Comparison of ENCODE assay signal across 21 cellular contexts in genomic region chr3:114078126-114078525, GRCh38.
"Had no signal": no experiment of that assay in that cellular context is flagged by ENCODE, and none has a peak within 500 bp of the region (broad histone marks: within the 10 kb centered on the region; RNA-seq: fewer than 3 reads in every experiment).

No MANE protein-coding gene starts in this region.

- H3K9ac ChIP-seq: parathyroid adenoma had no signal

- H2AFZ ChIP-seq: parathyroid adenoma had no signal

- H3K9me3 ChIP-seq: heart left ventricle, neutrophil, tibial artery had no signal

- H3K4me3 ChIP-seq: heart left ventricle, tibial artery had no signal

- H3K27me3 ChIP-seq: heart left ventricle, neutrophil, tibial artery had no signal

- H3K79me2 ChIP-seq: parathyroid adenoma had no signal

- DNase-seq: activated CD4-positive, alpha-beta T cell treated with anti-CD3 and anti-CD28 coated beads for 36 hours; activated CD4-positive, alpha-beta T cell treated with anti-CD3 and anti-CD28 coated beads, Interleukin-2, amount 50 U/mL, for 4 hours; activated naive CD4-positive, alpha-beta T cell treated with Interleukin-2 at 50 U/mL for 16 hours; activated naive CD8-positive, alpha-beta T cell treated with anti-CD3 and anti-CD28 coated beads, Interleukin-2, amount 10 ng/mL, durations not matched to agents 7 days and 5 days; activated T-cell treated with anti-CD3 and anti-CD28 coated beads, Interleukin-2, amount 50 U/mL, for 48 hours; amygdala; cerebellar nuclear complex; effector CD4-positive, alpha-beta T cell; erythroblast; heart left ventricle; islet precursor cell; left cardiac atrium; right cardiac atrium; stimulated activated CD4-positive, alpha-beta T cell treated with anti-CD3 and anti-CD28 coated beads, Interleukin-2, amount 100 ng/mL, for 24 hours; stimulated activated naive CD8-positive, alpha-beta T cell treated with anti-CD3 and anti-CD28 coated beads, Interleukin-15, amount 100 ng/mL, for 72 hours; T-helper 9 cell; tibial artery had no signal

- H3K4me1 ChIP-seq: parathyroid adenoma had no signal

- H3K27ac ChIP-seq: heart left ventricle, neutrophil, parathyroid adenoma, tibial artery had no signal

- ATAC-seq: activated CD4-positive, alpha-beta T cell treated with anti-CD3 and anti-CD28 coated beads for 36 hours; heart left ventricle; left cardiac atrium; right cardiac atrium; stimulated activated effector memory CD8-positive, alpha-beta T cell treated with anti-CD3 and anti-CD28 coated beads, Interleukin-12 subunit alpha, Interleukin-12 subunit beta, amount 100 ng/mL, for 72 hours; stimulated activated naive CD8-positive, alpha-beta T cell treated with anti-CD3 and anti-CD28 coated beads, Interleukin-15, amount 100 ng/mL, for 72 hours; WTC11 had no signal
